In genomic region chr11:818396-819128, GRCh38 we compare ENCODE assay signal across 2 cellular contexts.
TF ChIP-seq lines count a peak whose summit lies in the region.

A gene with protein sequence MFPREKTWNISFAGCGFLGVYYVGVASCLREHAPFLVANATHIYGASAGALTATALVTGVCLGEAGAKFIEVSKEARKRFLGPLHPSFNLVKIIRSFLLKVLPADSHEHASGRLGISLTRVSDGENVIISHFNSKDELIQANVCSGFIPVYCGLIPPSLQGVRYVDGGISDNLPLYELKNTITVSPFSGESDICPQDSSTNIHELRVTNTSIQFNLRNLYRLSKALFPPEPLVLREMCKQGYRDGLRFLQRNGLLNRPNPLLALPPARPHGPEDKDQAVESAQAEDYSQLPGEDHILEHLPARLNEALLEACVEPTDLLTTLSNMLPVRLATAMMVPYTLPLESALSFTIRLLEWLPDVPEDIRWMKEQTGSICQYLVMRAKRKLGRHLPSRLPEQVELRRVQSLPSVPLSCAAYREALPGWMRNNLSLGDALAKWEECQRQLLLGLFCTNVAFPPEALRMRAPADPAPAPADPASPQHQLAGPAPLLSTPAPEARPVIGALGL (plus strand): TSS chr11:818914. CDS start chr11:819719, 805 bp downstream.

TF ChIP-seq in SK-N-SH, 30 proteins besides CTCF, POLR2A, EP300 and RAD21 (continued from another document):
- TF ChIP-seq REST (IDR thresholded peaks at IDR 0.05; ENCODE audit: low read depth, low read length) (no peak), RFX5 (IDR thresholded peaks at IDR 0.05; ENCODE audit: low read length) (no peak), GABPA (IDR thresholded peaks at IDR 0.05; ENCODE audit: low read depth) (no peak), EZH2phosphoT487 (IDR thresholded peaks at IDR 0.05; ENCODE audit: borderline replicate concordance, low read depth) (no peak), FOSL2 (IDR thresholded peaks at IDR 0.05; ENCODE audit: borderline replicate concordance, low read depth) (no peak), MXI1 (IDR thresholded peaks at IDR 0.05; ENCODE audit: low read depth, low read length) (no peak), PBX3 (IDR thresholded peaks at IDR 0.05) (no peak), POLR2AphosphoS5 (IDR thresholded peaks at IDR 0.05; ENCODE audit: low read depth, low read length) (no peak), FOXM1 (IDR thresholded peaks at IDR 0.05; ENCODE audit: low read depth) (no peak)
- TF ChIP-seq, protein P1, sequence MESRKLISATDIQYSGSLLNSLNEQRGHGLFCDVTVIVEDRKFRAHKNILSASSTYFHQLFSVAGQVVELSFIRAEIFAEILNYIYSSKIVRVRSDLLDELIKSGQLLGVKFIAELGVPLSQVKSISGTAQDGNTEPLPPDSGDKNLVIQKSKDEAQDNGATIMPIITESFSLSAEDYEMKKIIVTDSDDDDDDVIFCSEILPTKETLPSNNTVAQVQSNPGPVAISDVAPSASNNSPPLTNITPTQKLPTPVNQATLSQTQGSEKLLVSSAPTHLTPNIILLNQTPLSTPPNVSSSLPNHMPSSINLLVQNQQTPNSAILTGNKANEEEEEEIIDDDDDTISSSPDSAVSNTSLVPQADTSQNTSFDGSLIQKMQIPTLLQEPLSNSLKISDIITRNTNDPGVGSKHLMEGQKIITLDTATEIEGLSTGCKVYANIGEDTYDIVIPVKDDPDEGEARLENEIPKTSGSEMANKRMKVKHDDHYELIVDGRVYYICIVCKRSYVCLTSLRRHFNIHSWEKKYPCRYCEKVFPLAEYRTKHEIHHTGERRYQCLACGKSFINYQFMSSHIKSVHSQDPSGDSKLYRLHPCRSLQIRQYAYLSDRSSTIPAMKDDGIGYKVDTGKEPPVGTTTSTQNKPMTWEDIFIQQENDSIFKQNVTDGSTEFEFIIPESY (IDR thresholded peaks at IDR 0.05; ENCODE audit: borderline replicate concordance, low read depth), result no peak
- TF ChIP-seq, protein P2, sequence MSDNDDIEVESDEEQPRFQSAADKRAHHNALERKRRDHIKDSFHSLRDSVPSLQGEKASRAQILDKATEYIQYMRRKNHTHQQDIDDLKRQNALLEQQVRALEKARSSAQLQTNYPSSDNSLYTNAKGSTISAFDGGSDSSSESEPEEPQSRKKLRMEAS (IDR thresholded peaks at IDR 0.05; ENCODE audit: low read depth), result no peak

TF ChIP-seq in SK-N-SH treated with all-trans-retinoic acid at 6 μM for 48 hours, 23 proteins besides CTCF, POLR2A, EP300 and RAD21 (continued from another document):
- TF ChIP-seq CSRNP3 (CRISPR knock-in tag; IDR thresholded peaks at IDR 0.05) (no peak), TSHZ2 (CRISPR knock-in tag; IDR thresholded peaks at IDR 0.05) (no peak), TCF4 (CRISPR knock-in tag; IDR thresholded peaks at IDR 0.05; ENCODE audit: borderline replicate concordance) (no peak)
